Comparison of ENCODE assay signal across 15 cellular contexts in the genomic region with DNA sequence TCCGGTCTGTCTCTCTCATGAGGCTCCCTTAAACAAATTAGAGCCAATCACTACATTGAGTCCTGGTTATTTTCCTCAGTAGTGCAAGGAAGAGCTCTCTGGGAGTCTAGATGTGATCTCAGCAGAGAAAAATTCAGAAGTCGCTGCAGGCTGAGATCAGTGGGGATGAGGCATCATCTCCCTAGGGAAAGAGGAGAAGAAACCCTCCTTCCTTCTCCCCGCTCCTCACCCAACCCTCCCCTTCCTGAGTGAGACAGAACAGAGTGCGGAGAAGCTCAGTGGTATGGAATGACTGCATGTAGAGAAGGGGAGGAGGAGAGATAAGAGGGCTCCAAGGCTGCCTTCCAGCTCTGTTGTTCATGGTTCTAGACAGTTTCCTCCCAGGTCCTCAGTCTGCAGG.
DNase-seq lines count a peak whose midpoint lies in the region; ATAC-seq and TF ChIP-seq lines count a peak whose summit lies in the region.
"Had no signal": no experiment of that assay in that cellular context is flagged by ENCODE, and none has a peak within 500 bp of the region (broad histone marks: within the 10 kb centered on the region; RNA-seq: fewer than 3 reads in every experiment).

No MANE protein-coding gene starts in this region.

- H3K4me1 ChIP-seq in HUES48 (ENCODE audit: control insufficient read depth, insufficient read depth, low read length) (no peaks in the 10 kb centered on the region), mammary epithelial cell (ENCODE audit: insufficient read depth, low read length) (no peaks in the 10 kb centered on the region)
- H3K4me1 ChIP-seq: parathyroid adenoma had no signal

- no peak overlapping the region for H2AFZ ChIP-seq in mammary epithelial cell (ENCODE audit: low read depth, low read length)
- H2AFZ ChIP-seq: parathyroid adenoma had no signal

- in situ Hi-C loops in mammary epithelial cell (cut with MboI; ENCODE audit: low sequenced_read_pairs in 2 of 2): no loop called here

- H3K79me2 ChIP-seq in mammary epithelial cell (ENCODE audit: insufficient read depth, low read length): no peaks in the 10 kb centered on the region
- H3K79me2 ChIP-seq: parathyroid adenoma had no signal

- dilution Hi-C loops in mammary epithelial cell (cut with HindIII; ENCODE audit: low sequenced_read_pairs): no loop called here

- CTCF ChIA-PET in mammary epithelial cell (lab: Charles Lee; ENCODE audit: low non-redundant PET): no interaction called here

- H3K27me3 Mint-ChIP-seq in natural killer cell (ENCODE audit: low read depth in 2 of 2): no peaks in the 10 kb centered on the region

- H3K9me3 ChIP-seq in HUES48 (ENCODE audit: control insufficient read depth, insufficient read depth, low read length): no peaks in the 10 kb centered on the region
- no peaks in the 10 kb centered on the region for H3K9me3 ChIP-seq in mammary epithelial cell (replicated peaks; ENCODE audit: insufficient read depth, low read length)
- H3K9me3 ChIP-seq: vagina had no signal

- no peak overlapping the region for H3K4me2 ChIP-seq in mammary epithelial cell (ENCODE audit: insufficient read depth, low read depth, low read length)

- H3K36me3 Mint-ChIP-seq in natural killer cell: no peaks in the 10 kb centered on the region

- H4K20me1 ChIP-seq in mammary epithelial cell (ENCODE audit: insufficient read depth, low read length): no peaks in the 10 kb centered on the region

- no peak overlapping the region for H3K4me3 Mint-ChIP-seq in natural killer cell

- TF ChIP-seq CTCF in AG09309 (IDR thresholded peaks at IDR 0.05; ENCODE audit: control insufficient read depth, insufficient read depth, low read depth, low read length, missing control alignments) (no peak), mammary epithelial cell (conservative IDR thresholded peaks at IDR 0.05 in 1 of 2, IDR thresholded peaks at IDR 0.05 in 1 of 2; ENCODE audit: extremely low read depth in 1 of 2, insufficient read depth in 1 of 2, low read depth in 1 of 2, low read length in 2 of 2) (no peak), natural killer cell (IDR thresholded peaks at IDR 0.05) (no peak)

- BruUV-seq in mammary epithelial cell (replicated peaks; lab: Mats Ljungman, UMichigan): no TSS peak

- intact Hi-C loops in mammary epithelial cell (cut with micrococcal nuclease) (no loop called here), natural killer cell (cut with micrococcal nuclease) (no loop called here)

- H3K9me3 Mint-ChIP-seq in natural killer cell: peaks cover 2 to 10% of the 10 kb centered on the region in 2 donors

- H3K36me3 ChIP-seq in HUES48 (ENCODE audit: control insufficient read depth, insufficient read depth, low read length) (no peaks in the 10 kb centered on the region), mammary epithelial cell (ENCODE audit: insufficient read depth, low read length) (no peaks in the 10 kb centered on the region)
- H3K36me3 ChIP-seq: vagina had no signal

- no peak for ATAC-seq in GM19395 (IDR thresholded peaks at IDR 0.05; ENCODE audit: unreplicated experiment)
- no peak for ATAC-seq in natural killer cell
- ATAC-seq: GM12878, HepG2 had no signal

- H3K27me3 ChIP-seq in HUES48 (ENCODE audit: control insufficient read depth, insufficient read depth, low read length): no peaks in the 10 kb centered on the region
- H3K27me3 ChIP-seq in mammary epithelial cell (ENCODE audit: insufficient read depth, low read length): no peaks in the 10 kb centered on the region
- H3K27me3 ChIP-seq: vagina had no signal

- H3K27ac Mint-ChIP-seq in natural killer cell: no peak overlapping the region

- DNase-seq in AG09309 (ENCODE audit: low read depth) (peak; percentile 96), mammary epithelial cell (peak; percentile 59), kidney tubule cell (ENCODE audit: low spot score) (peak; percentile 99), caudate nucleus (lab: John Stamatoyannopoulos, UW) (no peak), NCI-H1092 treated with DMSO at 0.1 percent for 48 hours (lab: John Stamatoyannopoulos, UW) (no peak), natural killer cell (no peak)
- DNase-seq: activated CD4-positive, CD25-positive, alpha-beta regulatory T cell treated with anti-CD3 and anti-CD28 coated beads, Interleukin-2, amount 50 U/mL, for 72 hours; activated naive CD4-positive, alpha-beta T cell; NCI-H2081 treated with DMSO at 0.1 percent for 48 hours had no signal

- H3K27ac ChIP-seq in HUES48 (ENCODE audit: low read depth, low read length): peak overlapping the region; percentile 50
- no peak overlapping the region for H3K27ac ChIP-seq in mammary epithelial cell (ENCODE audit: insufficient read depth, low read depth, low read length)
- no peak overlapping the region for H3K27ac ChIP-seq in caudate nucleus (ENCODE audit: low read depth, low read length)
- H3K27ac ChIP-seq: parathyroid adenoma, vagina had no signal

- no peak overlapping the region for H3K9ac ChIP-seq in HUES48 (ENCODE audit: low read depth, low read length)
- H3K9ac ChIP-seq in mammary epithelial cell (ENCODE audit: insufficient read depth, low read length): no peak overlapping the region
- H3K9ac ChIP-seq: parathyroid adenoma had no signal

- H3K4me1 Mint-ChIP-seq in natural killer cell: no peaks in the 10 kb centered on the region

- H3K4me3 ChIP-seq in AG09309 (ENCODE audit: control insufficient read depth, low read depth, low read length) (no peak overlapping the region), HUES48 (ENCODE audit: low read depth, low read length) (no peak overlapping the region), mammary epithelial cell (replicated peaks in 1 of 3; ENCODE audit: insufficient read depth in 1 of 3, low read depth in 2 of 3, low read length in 3 of 3) (no peak overlapping the region)
- H3K4me3 ChIP-seq: GM12878, vagina had no signal

- 83% methylated on average over 3 of the region's 4 CpGs for WGBS in mammary epithelial cell (ENCODE audit: low coverage, missing lambda C conversion rate)

Comparison
In these comparisons a context has a peak if more than half of its experiments do, and no peak if none do; other contexts are left out.
1. DNase-seq: peak in AG09309 (single experiment), mammary epithelial cell (single experiment) and kidney tubule cell (single experiment); none in caudate nucleus (0 of 61), NCI-H1092 treated with DMSO at 0.1 percent for 48 hours (single experiment) and natural killer cell (single experiment).